Comparison of ENCODE assay signal across 8 cellular contexts in genomic region chr1:205630241-205630640, GRCh38. TPM values are rescaled to one million over a fixed set of nuclear protein-coding genes. Genes with fewer than 3 reads are reported as not detected.
DNase-seq lines count a peak whose midpoint lies in the region; ATAC-seq and TF ChIP-seq lines count a peak whose summit lies in the region.

No MANE protein-coding gene starts in this region.

- H3K4me3 ChIP-seq in epithelial cell of proximal tubule (ENCODE audit: low read depth, low read length) (peak overlapping the region; percentile 76), prostate gland (peak overlapping the region in 1 of 2 donors; percentile 60)

- no peaks in the 10 kb centered on the region for H3K9me3 ChIP-seq in prostate gland

- DNase-seq in GM03348 (ENCODE audit: low spot score) (peak; percentile 28), RPMI8226 (peak; percentile 31), epithelial cell of proximal tubule (ENCODE audit: low read depth) (no peak), prostate gland (ENCODE audit: low spot score) (no peak), NCI-H2196 (lab: John Stamatoyannopoulos, UW; ENCODE audit: unreplicated experiment) (no peak)
- DNase-seq in activated effector memory CD4-positive, alpha-beta T cell treated with Interleukin-2 at 50 U/mL for 16 hours, result no peak

- H3K27me3 ChIP-seq in prostate gland (replicated peaks; ENCODE audit: insufficient read depth), result no peaks in the 10 kb centered on the region

- TF ChIP-seq CTCF in epithelial cell of proximal tubule (conservative IDR thresholded peaks at IDR 0.05; ENCODE audit: low read depth, low read length), result no peak
- TF ChIP-seq CTCF in prostate gland (IDR thresholded peaks at IDR 0.05), result no peak

- peak overlapping the region; percentile 89 to 94 for H3K27ac ChIP-seq in prostate gland

- 19% methylated on average over 3 of the region's 3 CpGs for WGBS in prostate gland

- ATAC-seq in GM21367 (IDR thresholded peaks at IDR 0.05; ENCODE audit: unreplicated experiment) (no peak), GM19351 (IDR thresholded peaks at IDR 0.05; ENCODE audit: unreplicated experiment) (no peak)

- TF ChIP-seq POLR2A in prostate gland (IDR thresholded peaks at IDR 0.05), result no peak

- intact Hi-C loops in prostate gland (cut with DNase I), result loop anchor here (5.0 kb wide), 1 partner anchor 103 kb away; no protein-coding TSS in a partner anchor

- peaks cover 2% of the 10 kb centered on the region for H3K4me1 ChIP-seq in prostate gland (replicated peaks)

- H3K36me3 ChIP-seq in prostate gland, result no peaks in the 10 kb centered on the region

RNA-seq across cellular contexts. Expression of gene ELK4, which starts 1.6 kb away (rescaled TPM):
- 12.0 and 12.8 TPM in 2 replicates for total RNA-seq in epithelial cell of proximal tubule
- total RNA-seq in prostate gland, result 10 to 100 TPM; 58.8 to 62.7 TPM

RNA-seq across cellular contexts. Expression of gene SLC45A3, which starts 50.1 kb away (rescaled TPM):
- 6.5 and 9.1 TPM in 2 replicates for total RNA-seq in epithelial cell of proximal tubule
- total RNA-seq in prostate gland, result 1,000 to 10,000 TPM in 1 of 2 donors, 100 to 1,000 TPM in 1; 505 to 1,326 TPM

Comparison
In these comparisons a context has a peak if more than half of its experiments do, and no peak if none do; other contexts are left out.
1. DNase-seq: peak in GM03348 (single experiment) and RPMI8226 (single experiment); none in epithelial cell of proximal tubule (single experiment), prostate gland (single experiment), activated effector memory CD4-positive, alpha-beta T cell treated with Interleukin-2 at 50 U/mL for 16 hours (single experiment) and NCI-H2196 (single experiment).
2. RNA of gene SLC45A3, which starts 50.1 kb away (total RNA-seq): 505 to 1,326 TPM in prostate gland; 6.5 to 9.1 TPM in epithelial cell of proximal tubule; every median in the first group is over 10 times any median in the second.